ENCODE assay signal across 8 cellular contexts in the genomic region with DNA sequence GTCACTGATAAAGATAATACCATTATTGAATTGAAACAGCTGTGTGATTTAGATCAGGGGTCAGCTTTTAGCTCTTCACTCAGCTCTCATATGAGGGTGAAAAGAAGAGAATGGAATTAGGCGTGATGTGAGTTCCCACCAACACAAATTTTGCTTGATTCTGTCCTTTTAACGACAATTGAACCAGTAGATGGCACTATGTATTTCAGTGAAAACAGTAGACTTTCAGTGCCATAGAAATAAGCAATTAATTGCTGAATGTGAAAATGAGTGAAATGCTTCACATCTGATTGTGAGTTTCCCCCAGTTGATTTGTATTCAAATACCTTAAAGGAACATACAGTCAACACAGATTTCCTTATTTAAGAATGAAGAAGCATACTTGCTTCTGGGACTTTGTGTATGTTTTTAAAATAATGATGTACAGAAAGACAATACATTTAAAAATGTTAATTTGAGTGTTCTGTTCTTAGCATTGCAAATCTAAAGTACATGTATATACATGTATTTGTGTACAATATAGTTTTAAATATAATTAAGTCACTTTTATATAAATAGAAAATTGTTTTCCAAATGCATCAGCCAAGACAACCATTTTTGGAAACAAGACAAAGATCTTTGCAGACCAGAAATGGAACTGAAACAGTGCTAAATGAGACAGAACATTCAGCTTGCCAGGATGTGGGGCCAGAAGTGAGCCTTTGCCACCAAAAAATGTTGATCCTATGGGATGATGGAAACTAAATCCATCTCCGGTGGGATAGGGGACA.
DNase-seq lines count a peak whose midpoint lies in the region; ATAC-seq and TF ChIP-seq lines count a peak whose summit lies in the region.

No MANE protein-coding gene starts in this region.

- H3K9me3 ChIP-seq in BE2C = no peaks in the 10 kb centered on the region

- peak; percentile 62 for ATAC-seq in GM18858 (IDR thresholded peaks at IDR 0.05; ENCODE audit: unreplicated experiment)
- peak; percentile 62 for ATAC-seq in HG03095 (IDR thresholded peaks at IDR 0.05; ENCODE audit: unreplicated experiment)

- TF ChIP-seq CTCF in BE2C (IDR thresholded peaks at IDR 0.05; ENCODE audit: low read depth, low read length) (peak; percentile 56), RWPE1 (conservative IDR thresholded peaks at IDR 0.05; ENCODE audit: low read depth) (peak; percentile 62)

- POLR2A ChIA-PET in RWPE1 (lab: Yijun Ruan, JAX; ENCODE audit: low non-redundant PET) = no interaction called here

- H3K36me3 ChIP-seq in BE2C = no peaks in the 10 kb centered on the region

- no peaks in the 10 kb centered on the region for H3K4me1 ChIP-seq in BE2C

- H3K4me3 ChIP-seq in BE2C (ENCODE audit: low read depth, low read length) = no peak overlapping the region

- CTCF ChIA-PET in RWPE1 (lab: Yijun Ruan, JAX) = interaction anchor here (0.6 to 1.9 kb wide), 7 partner anchors 14 to 259 kb away, joined by 3 to 13 read pairs (median 3); no protein-coding TSS in a partner anchor

- H3K27me3 ChIP-seq in BE2C = no peaks in the 10 kb centered on the region; the same call in 1 of the 2 replicates

- DNase-seq in BE2C = no peak
- DNase-seq in RWPE1 (ENCODE audit: low spot score) = no peak
- peak; percentile 14 for DNase-seq in iPS-NIHi7 (ENCODE audit: extremely low spot score)
- DNase-seq in 8988T = no peak
- no peak for DNase-seq in SHP77 treated with DMSO at 0.1 percent for 48 hours (lab: John Stamatoyannopoulos, UW)
- no peak for DNase-seq in UCSD-AML1 (lab: John Stamatoyannopoulos, UW; ENCODE audit: unreplicated experiment)

- H3K27ac ChIP-seq in RWPE1 = no peak overlapping the region
